Comparison of ENCODE assay signal across 13 cellular contexts in genomic region chr20:7031222-7031621, GRCh38.
DNase-seq lines count a peak whose midpoint lies in the region; ATAC-seq and TF ChIP-seq lines count a peak whose summit lies in the region.
"Had no signal": no experiment of that assay in that cellular context is flagged by ENCODE, and none has a peak within 500 bp of the region (broad histone marks: within the 10 kb centered on the region; RNA-seq: fewer than 3 reads in every experiment).

No MANE protein-coding gene starts in this region.

- H2BK120ac ChIP-seq in mesendoderm (ENCODE audit: low read depth, low read length), result no peak overlapping the region

- no peak overlapping the region for H3K56ac ChIP-seq in mesendoderm (ENCODE audit: low read length)

- ATAC-seq in activated CD4-positive, alpha-beta T cell treated with anti-CD3 and anti-CD28 coated beads for 36 hours, result no peak
- ATAC-seq: right cardiac atrium had no signal

- POLR2A ChIA-PET in activated CD4-positive, alpha-beta T cell treated with anti-CD3 and anti-CD28 coated beads for 36 hours (lab: Charles Lee), result no interaction called here

- H3K36me3 ChIP-seq in Loucy (ENCODE audit: insufficient read depth, low read length) (no peaks in the 10 kb centered on the region), mesendoderm (ENCODE audit: control insufficient read depth, insufficient read depth, low read length) (no peaks in the 10 kb centered on the region), esophagus muscularis mucosa (no peaks in the 10 kb centered on the region)
- H3K36me3 ChIP-seq: SJSA1, suprapubic skin had no signal

- peaks cover 0 to 13% (median 2%) of the 10 kb centered on the region in 7 donors for H3K9me3 Mint-ChIP-seq in CD14-positive monocyte
- H3K9me3 Mint-ChIP-seq in activated CD4-positive, alpha-beta T cell treated with anti-CD3 and anti-CD28 coated beads for 36 hours (ENCODE audit: low read depth), result peaks cover 13% of the 10 kb centered on the region

- H3K4me3 ChIP-seq in GM12865 (ENCODE audit: low read depth, low read length) (no peak overlapping the region), Loucy (ENCODE audit: low read length, poor library complexity, severe bottlenecking) (no peak overlapping the region), cardiac fibroblast (replicated peaks in 1 of 2; ENCODE audit: low read depth in 2 of 2, low read length in 2 of 2) (no peak overlapping the region), mesendoderm (ENCODE audit: low read length) (no peak overlapping the region), esophagus muscularis mucosa (no peak overlapping the region)
- H3K4me3 ChIP-seq: SJSA1, suprapubic skin had no signal

- intact Hi-C loops in CD14-positive monocyte (cut with micrococcal nuclease) (no loop called here), esophagus muscularis mucosa (cut with DNase I) (no loop called here)
- intact Hi-C loops in activated CD4-positive, alpha-beta T cell treated with anti-CD3 and anti-CD28 coated beads for 36 hours (cut with DNase I, micrococcal nuclease), result no loop called here

- H3K27me3 ChIP-seq in Loucy (ENCODE audit: insufficient read depth, low read length, poor library complexity, severe bottlenecking), result no peaks in the 10 kb centered on the region
- no peaks in the 10 kb centered on the region for H3K27me3 ChIP-seq in mesendoderm (ENCODE audit: insufficient read depth, low read length, poor library complexity)
- H3K27me3 ChIP-seq in esophagus muscularis mucosa, result no peaks in the 10 kb centered on the region
- H3K27me3 ChIP-seq: SJSA1, suprapubic skin had no signal

- no peaks in the 10 kb centered on the region for H3K79me1 ChIP-seq in mesendoderm (ENCODE audit: low read length)

- CTCF ChIA-PET in activated CD4-positive, alpha-beta T cell treated with anti-CD3 and anti-CD28 coated beads for 36 hours (lab: Charles Lee), result no interaction called here

- no peak overlapping the region for H3K9ac ChIP-seq in Loucy (ENCODE audit: low read depth, low read length, poor library complexity, severe bottlenecking)
- H3K9ac ChIP-seq in mesendoderm (ENCODE audit: low read length), result no peak overlapping the region

- H3K27ac Mint-ChIP-seq in CD14-positive monocyte, result no peak overlapping the region
- no peak overlapping the region for H3K27ac Mint-ChIP-seq in activated CD4-positive, alpha-beta T cell treated with anti-CD3 and anti-CD28 coated beads for 36 hours

- H2BK15ac ChIP-seq in mesendoderm (replicated peaks; ENCODE audit: low read depth), result no peak overlapping the region

- no peak overlapping the region for H3K4me3 Mint-ChIP-seq in CD14-positive monocyte
- H3K4me3 Mint-ChIP-seq in activated CD4-positive, alpha-beta T cell treated with anti-CD3 and anti-CD28 coated beads for 36 hours, result no peak overlapping the region

- H4K20me1 ChIP-seq in Loucy (ENCODE audit: insufficient read depth, low read length, poor library complexity, severe bottlenecking), result no peaks in the 10 kb centered on the region

- no peak overlapping the region for H2BK5ac ChIP-seq in mesendoderm (ENCODE audit: low read length)

- H3K4me1 ChIP-seq in Loucy (ENCODE audit: insufficient read depth, low read length, poor library complexity, severe bottlenecking) (no peaks in the 10 kb centered on the region), mesendoderm (ENCODE audit: control insufficient read depth, low read depth, low read length) (no peaks in the 10 kb centered on the region), esophagus muscularis mucosa (no peaks in the 10 kb centered on the region)
- H3K4me1 ChIP-seq: SJSA1, suprapubic skin had no signal

- H4K5ac ChIP-seq in mesendoderm (ENCODE audit: low read length), result no peak overlapping the region

- H3K4ac ChIP-seq in mesendoderm (ENCODE audit: low read depth, low read length), result no peak overlapping the region

- H3K4me2 ChIP-seq in Loucy (ENCODE audit: low read depth, low read length, poor library complexity, severe bottlenecking) (no peak overlapping the region), mesendoderm (ENCODE audit: low read length) (no peak overlapping the region)

- DNase-seq in GM12865 (ENCODE audit: low read depth), result no peak
- peak; percentile 0 to 12 for DNase-seq in cardiac fibroblast (ENCODE audit: low read depth in 2 of 2)
- DNase-seq in mesendoderm, result peak; percentile 20
- DNase-seq in CD14-positive monocyte (ENCODE audit: low spot score), result no peak
- no peak for DNase-seq in esophagus muscularis mucosa (ENCODE audit: extremely low spot score)
- no peak for DNase-seq in activated CD4-positive, alpha-beta T cell treated with anti-CD3 and anti-CD28 coated beads for 36 hours
- DNase-seq: activated CD4-positive, CD25-positive, alpha-beta regulatory T cell treated with anti-CD3 and anti-CD28 coated beads, Interleukin-2, amount 50 U/mL, for 72 hours; Calu3; Karpas-422; right cardiac atrium had no signal

- no CpG with 5 or more reads among the region's 1 CpG for WGBS in mesendoderm (ENCODE audit: extremely low coverage, insufficient coverage, low lambda C conversion rate)
- WGBS in esophagus muscularis mucosa, result 44% methylated on average over 1 of the region's 1 CpG

- no peak overlapping the region for H3K23ac ChIP-seq in mesendoderm (ENCODE audit: low read length)

- H3K27me3 Mint-ChIP-seq in CD14-positive monocyte (ENCODE audit: low read depth in 3 of 3), result peaks cover 0 to 2% (median 1%) of the 10 kb centered on the region in 3 donors
- H3K27me3 Mint-ChIP-seq in activated CD4-positive, alpha-beta T cell treated with anti-CD3 and anti-CD28 coated beads for 36 hours, result no peaks in the 10 kb centered on the region

- no peaks in the 10 kb centered on the region for H3K79me2 ChIP-seq in Loucy (ENCODE audit: insufficient read depth, low read length)
- no peaks in the 10 kb centered on the region for H3K79me2 ChIP-seq in mesendoderm (ENCODE audit: control insufficient read depth, insufficient read depth, low read length)

- H3K27ac ChIP-seq in mesendoderm (ENCODE audit: low read depth, low read length) (no peak overlapping the region), esophagus muscularis mucosa (replicated peaks in 1 of 4) (no peak overlapping the region)
- H3K27ac ChIP-seq: SJSA1, suprapubic skin had no signal

- H3F3A ChIP-seq in Loucy (ENCODE audit: low read depth), result no peaks in the 10 kb centered on the region

- H3K4me1 Mint-ChIP-seq in CD14-positive monocyte, result no peaks in the 10 kb centered on the region
- no peaks in the 10 kb centered on the region for H3K4me1 Mint-ChIP-seq in activated CD4-positive, alpha-beta T cell treated with anti-CD3 and anti-CD28 coated beads for 36 hours

- H3K9me3 ChIP-seq in Loucy (ENCODE audit: insufficient read depth, low read depth, low read length) (no peaks in the 10 kb centered on the region), esophagus muscularis mucosa (no peaks in the 10 kb centered on the region)
- H3K9me3 ChIP-seq: SJSA1, suprapubic skin had no signal

- no peak overlapping the region for H4K8ac ChIP-seq in mesendoderm (ENCODE audit: low read depth, low read length)

- no peak for TF ChIP-seq EP300 in esophagus muscularis mucosa (IDR thresholded peaks at IDR 0.05)

- H3K36me3 Mint-ChIP-seq in CD14-positive monocyte, result no peaks in the 10 kb centered on the region
- H3K36me3 Mint-ChIP-seq in activated CD4-positive, alpha-beta T cell treated with anti-CD3 and anti-CD28 coated beads for 36 hours (ENCODE audit: low read depth), result no peaks in the 10 kb centered on the region

- H2AK5ac ChIP-seq in mesendoderm (ENCODE audit: low read length), result no peak overlapping the region

- H3K9me2 ChIP-seq in Loucy (replicated peaks; ENCODE audit: low read depth, low read length), result no peaks in the 10 kb centered on the region

- H2AFZ ChIP-seq in Loucy (ENCODE audit: low read length), result no peak overlapping the region

- TF ChIP-seq CTCF in GM12865 (IDR thresholded peaks at IDR 0.05; ENCODE audit: insufficient read depth, low read depth, low read length, missing control alignments) (peak; percentile 9), Loucy (conservative IDR thresholded peaks at IDR 0.05; ENCODE audit: low read length) (peak; percentile 51), cardiac fibroblast (IDR thresholded peaks at IDR 0.05; ENCODE audit: low read depth, low read length) (peak; percentile 49), CD14-positive monocyte (IDR thresholded peaks at IDR 0.05) (no peak), esophagus muscularis mucosa (IDR thresholded peaks at IDR 0.05) (peak in 1 of 3 experiments; percentile 16)

- no peak for TF ChIP-seq POLR2A in esophagus muscularis mucosa (IDR thresholded peaks at IDR 0.05; ENCODE audit: low read depth)

- H3K18ac ChIP-seq in mesendoderm (ENCODE audit: low read length), result no peak overlapping the region

Comparison
In these comparisons a context has a peak if more than half of its experiments do, and no peak if none do; other contexts are left out.
1. DNase-seq: peak in cardiac fibroblast (2 of 2) and mesendoderm (single experiment); none in GM12865 (single experiment), CD14-positive monocyte (single experiment), esophagus muscularis mucosa (single experiment) and activated CD4-positive, alpha-beta T cell treated with anti-CD3 and anti-CD28 coated beads for 36 hours (single experiment).